In genomic region chr2:238911376-238912227, GRCh38 we compare ENCODE assay signal across 25 cellular contexts.
DNase-seq lines count a peak whose midpoint lies in the region; ATAC-seq and TF ChIP-seq lines count a peak whose summit lies in the region.
"Had no signal": no experiment of that assay in that cellular context is flagged by ENCODE, and none has a peak within 500 bp of the region (broad histone marks: within the 10 kb centered on the region; RNA-seq: fewer than 3 reads in every experiment).

No MANE protein-coding gene starts in this region.

- no peak overlapping the region for H2BK12ac ChIP-seq in H9 (ENCODE audit: insufficient read length, low read depth, low read length)

- H2BK15ac ChIP-seq in H9 (ENCODE audit: low read depth, low read length) = no peak overlapping the region

- H3K4me1 Mint-ChIP-seq in H9 = peaks cover 0 to 8% of the 10 kb centered on the region in 2 experiments; a peak in 2 of 4 replicates
- peaks cover 2% of the 10 kb centered on the region; the same call in 1 of the 2 replicates for H3K4me1 Mint-ChIP-seq in WTC11
- H3K4me1 Mint-ChIP-seq: CD8-positive, alpha-beta memory T cell; stimulated activated memory B cell treated with anti-CD40 and anti-IgM and Interleukin-4, amounts not matched to agents 10 μg/mL and 1 μg/mL and 100 μg/mL, for 72 hours; T-cell had no signal

- H3K27me3 ChIP-seq in H9 (ENCODE audit: insufficient read depth, low read length) (no peaks in the 10 kb centered on the region), spleen (replicated peaks in 1 of 7) (peaks cover 0 to 40% (median 0%) of the 10 kb centered on the region in 7 donors)
- H3K27me3 ChIP-seq: ascending aorta, cardiac muscle cell, uterus had no signal

- H3K27ac Mint-ChIP-seq in H9 = peak overlapping the region in 2 of 3 experiments; percentile 29 to 76; a peak in 4 of 7 replicates
- peak overlapping the region; percentile 54; the same call in 1 of the 2 replicates for H3K27ac Mint-ChIP-seq in WTC11
- H3K27ac Mint-ChIP-seq: effector memory CD8-positive, alpha-beta T cell; stimulated activated memory B cell treated with anti-CD40 and anti-IgM and Interleukin-4, amounts not matched to agents 10 μg/mL and 1 μg/mL and 100 μg/mL, for 72 hours; T-cell had no signal

- H3K79me1 ChIP-seq in H9 (ENCODE audit: insufficient read depth, low read depth, low read length, poor library complexity, severe bottlenecking) = no peaks in the 10 kb centered on the region

- ATAC-seq in WTC11 (no peak), HG02970 (IDR thresholded peaks at IDR 0.05; ENCODE audit: low FRiP score, unreplicated experiment) (no peak)
- ATAC-seq: effector memory CD8-positive, alpha-beta T cell; K562; stimulated activated memory B cell treated with anti-CD40 and anti-IgM and Interleukin-4, amounts not matched to agents 10 μg/mL and 1 μg/mL and 100 μg/mL, for 72 hours; T-cell had no signal

- H4K20me1 ChIP-seq in H9 (ENCODE audit: control insufficient read depth, insufficient read depth, insufficient read length) = peaks cover 3% of the 10 kb centered on the region

- H3K56ac ChIP-seq in H9 (ENCODE audit: insufficient read length, low read depth, low read length) = no peak overlapping the region

- peaks cover 12% of the 10 kb centered on the region for H3K27me3 Mint-ChIP-seq in H9 (ENCODE audit: low read depth)
- H3K27me3 Mint-ChIP-seq in WTC11 (ENCODE audit: low read depth) = no peaks in the 10 kb centered on the region; the same call in 1 of the 2 replicates

- no peak for DNase-seq in H9
- DNase-seq in WTC11 (ENCODE audit: low spot score) = no peak
- DNase-seq in mesenteric fat pad (ENCODE audit: low spot score) = peak; percentile 84
- peak; percentile 40 for DNase-seq in spleen
- no peak for DNase-seq in activated CD4-positive, alpha-beta T cell treated with anti-CD3 and anti-CD28 coated beads, Interleukin-2, amount 50 U/mL, for 48 hours
- DNase-seq in stimulated activated CD4-positive, alpha-beta T cell treated with anti-CD3 and anti-CD28 coated beads, Interleukin-4, amount 100 ng/mL, for 4 hours = no peak
- DNase-seq: activated CD4-positive, alpha-beta T cell treated with anti-CD3 and anti-CD28 coated beads for 48 hours; activated gamma-delta T cell; BE2C; CD8-positive, alpha-beta memory T cell; cortex of kidney; effector memory CD8-positive, alpha-beta T cell; HCEC 1CT; left ventricle myocardium inferior; NCI-H187; RPMI8226; T-cell; WERI-Rb-1 had no signal

- no CpG with 5 or more reads among the region's 21 CpGs for WGBS in H9 (ENCODE audit: extremely low coverage, insufficient read length, low lambda C conversion rate)
- WGBS in spleen, 5 donors = 77 to 90% (median 89%) methylated on average over 14 to 21 of the region's 21 CpGs

- H3K4me1 ChIP-seq in H9 (ENCODE audit: insufficient read depth, low read length) (no peaks in the 10 kb centered on the region), spleen (no peaks in the 10 kb centered on the region)
- H3K4me1 ChIP-seq: ascending aorta, BE2C, uterus had no signal

- H3K36me3 ChIP-seq in spleen = no peaks in the 10 kb centered on the region
- H3K36me3 ChIP-seq: BE2C, cardiac muscle cell, left ventricle myocardium inferior, suprapubic skin, uterus, WERI-Rb-1 had no signal

- no peaks in the 10 kb centered on the region for H3K9me3 ChIP-seq in H9 (ENCODE audit: control insufficient read depth, low read depth, low read length)
- no peaks in the 10 kb centered on the region for H3K9me3 ChIP-seq in spleen
- H3K9me3 ChIP-seq: ascending aorta, suprapubic skin, uterus had no signal

- intact Hi-C loops in spleen (cut with DNase I; ENCODE audit: low total_unique reads) = no loop called here

- no peak overlapping the region for H3K4me3 ChIP-seq in spleen
- H3K4me3 ChIP-seq: ascending aorta, cardiac muscle cell, K562, left ventricle myocardium inferior, suprapubic skin, uterus had no signal

- H4K8ac ChIP-seq in H9 (replicated peaks; ENCODE audit: insufficient read length, low read depth, low read length) = peak overlapping the region; percentile 58

- H3K23ac ChIP-seq in H9 (ENCODE audit: insufficient read length, low read depth, low read length) = peak overlapping the region; percentile 39

- no peaks in the 10 kb centered on the region for H3K79me2 ChIP-seq in H9 (ENCODE audit: insufficient read depth, low read length)

- no peak overlapping the region for H3K9ac ChIP-seq in H9 (ENCODE audit: extremely low read depth, insufficient read length, low read length)

- POLR2A ChIA-PET in WTC11 (lab: Charles Lee) = no interaction called here

- H3K4ac ChIP-seq in H9 (ENCODE audit: low read depth, low read length) = no peak overlapping the region

- no peaks in the 10 kb centered on the region for H3K23me2 ChIP-seq in H9 (ENCODE audit: insufficient read length, low read depth, low read length, poor library complexity, severe bottlenecking)

- H3K14ac ChIP-seq in H9 (ENCODE audit: insufficient read depth, low read length) = no peak overlapping the region; the same call in 1 of the 2 replicates

- H4K91ac ChIP-seq in H9 (ENCODE audit: insufficient read length, low read depth, low read length) = no peak overlapping the region

- H3K36me3 Mint-ChIP-seq in H9 (ENCODE audit: insufficient read depth in 1 of 3, low read depth in 3 of 3) = peaks cover 0 to 3% (median 0%) of the 10 kb centered on the region in 3 experiments; a peak in 1 of 7 replicates
- H3K36me3 Mint-ChIP-seq in WTC11 = no peaks in the 10 kb centered on the region
- H3K36me3 Mint-ChIP-seq: CD8-positive, alpha-beta memory T cell; stimulated activated memory B cell treated with anti-CD40 and anti-IgM and Interleukin-4, amounts not matched to agents 10 μg/mL and 1 μg/mL and 100 μg/mL, for 72 hours; T-cell had no signal

- TF ChIP-seq CTCF in H9 (conservative IDR thresholded peaks at IDR 0.05) (no peak), WTC11 (IDR thresholded peaks at IDR 0.05) (no peak), spleen (IDR thresholded peaks at IDR 0.05 in 8 of 11, conservative IDR thresholded peaks at IDR 0.05 in 3 of 11) (no peak)

- H2AFZ ChIP-seq in H9 (ENCODE audit: low read length) = no peak overlapping the region

- H2BK5ac ChIP-seq in H9 (ENCODE audit: insufficient read length, low read length) = no peak overlapping the region

- H3K4me3 Mint-ChIP-seq in H9 (no peak overlapping the region), WTC11 (no peak overlapping the region)
- H3K4me3 Mint-ChIP-seq: effector memory CD8-positive, alpha-beta T cell; stimulated activated memory B cell treated with anti-CD40 and anti-IgM and Interleukin-4, amounts not matched to agents 10 μg/mL and 1 μg/mL and 100 μg/mL, for 72 hours; T-cell had no signal

- H3K4me2 ChIP-seq in H9 (ENCODE audit: insufficient read depth, insufficient read length, low read length) = no peak overlapping the region

- H3K27ac ChIP-seq in H9 (ENCODE audit: insufficient read length, low read depth, low read length) (no peak overlapping the region), spleen (no peak overlapping the region)
- H3K27ac ChIP-seq: ascending aorta, cardiac muscle cell, left ventricle myocardium inferior, suprapubic skin, uterus, WERI-Rb-1 had no signal

- CTCF ChIA-PET in WTC11 (lab: Charles Lee) = no interaction called here

- no peak overlapping the region for H2AK5ac ChIP-seq in H9 (ENCODE audit: insufficient read length, low read length)

- peaks cover 0 to 5% of the 10 kb centered on the region in 2 experiments; a peak in 3 of 5 replicates for H3K9me3 Mint-ChIP-seq in H9
- 0 out of 2 replicates have a peak, but pooled peaks cover 6% of the 10 kb centered on the region for H3K9me3 Mint-ChIP-seq in WTC11
- H3K9me3 Mint-ChIP-seq: CD8-positive, alpha-beta memory T cell; effector memory CD8-positive, alpha-beta T cell; T-cell had no signal

- TF ChIP-seq POLR2A in spleen (IDR thresholded peaks at IDR 0.05) = no peak

- no peak overlapping the region for H4K5ac ChIP-seq in H9 (ENCODE audit: insufficient read length, low read depth, low read length)

- no peak overlapping the region for H2BK120ac ChIP-seq in H9 (ENCODE audit: low read depth, low read length, poor library complexity, severe bottlenecking)

- H2BK20ac ChIP-seq in H9 (ENCODE audit: low read depth, low read length, poor library complexity, severe bottlenecking) = no peak overlapping the region

- H3K18ac ChIP-seq in H9 (ENCODE audit: insufficient read length, low read depth, low read length) = no peak overlapping the region

- no peak overlapping the region for H3T11ph ChIP-seq in H9 (ENCODE audit: low read length)

TF ChIP-seq in WTC11, 78 proteins besides CTCF, POLR2A, EP300 and RAD21 (continues in another document):
- TF ChIP-seq MLX (CRISPR knock-in tag; IDR thresholded peaks at IDR 0.05) (no peak), CBFB (CRISPR knock-in tag; IDR thresholded peaks at IDR 0.05; ENCODE audit: low read depth) (no peak), ZNF425 (CRISPR knock-in tag; conservative IDR thresholded peaks at IDR 0.05) (no peak), SP1 (CRISPR knock-in tag; conservative IDR thresholded peaks at IDR 0.05) (no peak), JUN (CRISPR knock-in tag; IDR thresholded peaks at IDR 0.05) (no peak)

Comparison
In these comparisons a context has a peak if more than half of its experiments do, and no peak if none do; other contexts are left out.
1. DNase-seq: peak in mesenteric fat pad (single experiment) and spleen (single experiment); none in H9 (single experiment), WTC11 (single experiment), activated CD4-positive, alpha-beta T cell treated with anti-CD3 and anti-CD28 coated beads, Interleukin-2, amount 50 U/mL, for 48 hours (0 of 2) and stimulated activated CD4-positive, alpha-beta T cell treated with anti-CD3 and anti-CD28 coated beads, Interleukin-4, amount 100 ng/mL, for 4 hours (0 of 2).